ENCODE assay signal across 19 cellular contexts in the genomic region with DNA sequence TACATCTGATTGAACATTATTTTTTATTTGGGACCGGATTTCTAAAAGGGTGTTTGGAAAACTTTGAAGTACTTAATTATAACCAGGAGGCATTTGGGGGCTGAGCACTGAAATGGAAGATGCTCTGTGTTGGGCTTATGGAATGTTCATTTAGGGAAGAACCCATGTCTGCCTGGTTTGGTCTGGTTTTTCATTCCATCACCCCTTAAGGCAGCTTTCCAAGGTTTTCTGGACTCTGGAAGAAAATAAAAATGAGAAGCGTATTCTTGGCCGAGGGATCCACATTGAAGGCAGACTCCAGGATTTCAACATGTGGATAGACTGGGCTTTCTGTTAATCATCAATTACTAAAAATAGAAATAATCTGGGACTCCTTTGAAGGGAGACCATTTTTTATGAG.
A peak's percentile ranks its signal among the peaks of the same experiment; 100 is the strongest.
DNase-seq lines count a peak whose midpoint lies in the region; ATAC-seq, FAIRE-seq and TF ChIP-seq lines count a peak whose summit lies in the region.
"Had no signal": no experiment of that assay in that cellular context is flagged by ENCODE, and none has a peak within 500 bp of the region (broad histone marks: within the 10 kb centered on the region; RNA-seq: fewer than 3 reads in every experiment).

No MANE protein-coding gene starts in this region.

- H3K9me3 ChIP-seq in astrocyte (ENCODE audit: insufficient read depth, low read depth, low read length) (no peaks in the 10 kb centered on the region), left ventricle myocardium inferior (replicated peaks) (no peaks in the 10 kb centered on the region)
- H3K9me3 ChIP-seq: A549 had no signal

- no peaks in the 10 kb centered on the region for H3K79me2 ChIP-seq in astrocyte (ENCODE audit: insufficient read depth, low read length)

- no peaks in the 10 kb centered on the region for H3K36me3 Mint-ChIP-seq in astrocyte (ENCODE audit: low read depth, unreplicated experiment)
- H3K36me3 Mint-ChIP-seq: CD8-positive, alpha-beta memory T cell had no signal

- ATAC-seq in HG02884 (IDR thresholded peaks at IDR 0.05; ENCODE audit: unreplicated experiment) (no peak), HG02885 (IDR thresholded peaks at IDR 0.05; ENCODE audit: poor library complexity, unreplicated experiment) (no peak), GM21367 (IDR thresholded peaks at IDR 0.05; ENCODE audit: unreplicated experiment) (no peak)
- ATAC-seq: A549, K562, PC-3 had no signal

- CTCF ChIA-PET in GM10248 (lab: Yijun Ruan, JAX), result interaction anchor here (1.2 kb wide), 1 partner anchor 16 kb away, joined by 4 read pairs; no protein-coding TSS in a partner anchor

- POLR2A ChIA-PET in GM10248 (lab: Yijun Ruan, JAX), result no interaction called here

- TF ChIP-seq CTCF in astrocyte (IDR thresholded peaks at IDR 0.05; ENCODE audit: insufficient read depth, low read depth, low read length) (no peak), left ventricle myocardium inferior (IDR thresholded peaks at IDR 0.05; ENCODE audit: borderline replicate concordance) (no peak), GM10248 (IDR thresholded peaks at IDR 0.05; ENCODE audit: control extremely low read depth, extremely low read depth, low read depth, missing control alignments) (no peak)

- H3K27ac Mint-ChIP-seq in astrocyte (ENCODE audit: unreplicated experiment), result no peak overlapping the region
- H3K27ac Mint-ChIP-seq: CD8-positive, alpha-beta memory T cell had no signal

- FAIRE-seq in astrocyte (lab: Jason Lieb, UNC), result no peak
- FAIRE-seq: A549, H54, K562 had no signal

- no peaks in the 10 kb centered on the region for H3K36me3 ChIP-seq in astrocyte (ENCODE audit: insufficient read depth, low read length)
- no peaks in the 10 kb centered on the region for H3K36me3 ChIP-seq in left ventricle myocardium inferior
- no peaks in the 10 kb centered on the region for H3K36me3 ChIP-seq in rectal smooth muscle tissue (ENCODE audit: control insufficient read depth, insufficient read depth, low read length)

- H3K9me3 Mint-ChIP-seq in astrocyte (ENCODE audit: unreplicated experiment), result peaks cover 3% of the 10 kb centered on the region

- no peaks in the 10 kb centered on the region for H4K20me1 ChIP-seq in astrocyte (ENCODE audit: insufficient read depth, low read length)

- no peak overlapping the region for H3K9ac ChIP-seq in astrocyte (ENCODE audit: low read length)
- no peak overlapping the region for H3K9ac ChIP-seq in rectal smooth muscle tissue (ENCODE audit: low read length)

- H3K4me3 Mint-ChIP-seq in astrocyte (ENCODE audit: unreplicated experiment), result no peak overlapping the region
- H3K4me3 Mint-ChIP-seq: CD8-positive, alpha-beta memory T cell had no signal

- no peaks in the 10 kb centered on the region for H3K4me1 ChIP-seq in astrocyte (ENCODE audit: insufficient read depth, low read length)
- peaks cover 29% of the 10 kb centered on the region for H3K4me1 ChIP-seq in left ventricle myocardium inferior
- peaks cover 3% of the 10 kb centered on the region for H3K4me1 ChIP-seq in rectal smooth muscle tissue (ENCODE audit: control insufficient read depth, insufficient read depth, low read length)
- H3K4me1 ChIP-seq: A549 had no signal

- intact Hi-C loops in left ventricle myocardium inferior (cut with micrococcal nuclease), result no loop called here

- H3K27ac ChIP-seq in astrocyte (ENCODE audit: low read depth, low read length) (no peak overlapping the region), left ventricle myocardium inferior (replicated peaks) (peak overlapping the region; percentile 55), rectal smooth muscle tissue (ENCODE audit: low read depth, low read length) (peak overlapping the region; percentile 21)
- H3K27ac ChIP-seq: A549 had no signal

- peak; percentile 51 for DNase-seq in AG08395 (ENCODE audit: low spot score)
- peak; percentile 54 for DNase-seq in astrocyte (ENCODE audit: low read depth)
- DNase-seq in left ventricle myocardium inferior, result no peak
- DNase-seq in GM10248 (ENCODE audit: extremely low spot score), result no peak
- DNase-seq: C1 segment of cervical spinal cord; CD8-positive, alpha-beta memory T cell; NCI-H1092 treated with DMSO at 0.1 percent for 48 hours; NCI-H146; NCI-H2029 treated with DMSO at 0.1 percent for 48 hours; NCI-H2171; NCI-H526; PC-3 had no signal

- peaks cover 4% of the 10 kb centered on the region for H3K27me3 Mint-ChIP-seq in astrocyte (ENCODE audit: low read depth, unreplicated experiment)
- H3K27me3 Mint-ChIP-seq: CD8-positive, alpha-beta memory T cell had no signal

- H3K27me3 ChIP-seq in astrocyte (ENCODE audit: insufficient read depth, low read length) (no peaks in the 10 kb centered on the region), left ventricle myocardium inferior (ENCODE audit: low read depth) (no peaks in the 10 kb centered on the region), rectal smooth muscle tissue (ENCODE audit: control insufficient read depth, insufficient read depth, low read length) (no peaks in the 10 kb centered on the region)

- H2AFZ ChIP-seq in astrocyte (ENCODE audit: low read depth, low read length), result no peak overlapping the region

- peaks cover 2% of the 10 kb centered on the region for H3K4me1 Mint-ChIP-seq in astrocyte (ENCODE audit: low read depth, unreplicated experiment)
- H3K4me1 Mint-ChIP-seq: CD8-positive, alpha-beta memory T cell had no signal

- no peak overlapping the region for H3K4me2 ChIP-seq in astrocyte (ENCODE audit: low read length)
- H3K4me2 ChIP-seq: A549 had no signal

- no peak overlapping the region for H3K4me3 ChIP-seq in astrocyte (ENCODE audit: insufficient read depth, low read depth, low read length)
- no peak overlapping the region for H3K4me3 ChIP-seq in left ventricle myocardium inferior
- H3K4me3 ChIP-seq in rectal smooth muscle tissue (ENCODE audit: low read length), result no peak overlapping the region
- H3K4me3 ChIP-seq: A549, K562 had no signal

Comparison
In these comparisons a context has a peak if more than half of its experiments do, and no peak if none do; other contexts are left out.
1. DNase-seq: peak in AG08395 (single experiment) and astrocyte (single experiment); none in left ventricle myocardium inferior (single experiment) and GM10248 (single experiment).